Comparison of ENCODE assay signal across 8 cellular contexts in the genomic region with DNA sequence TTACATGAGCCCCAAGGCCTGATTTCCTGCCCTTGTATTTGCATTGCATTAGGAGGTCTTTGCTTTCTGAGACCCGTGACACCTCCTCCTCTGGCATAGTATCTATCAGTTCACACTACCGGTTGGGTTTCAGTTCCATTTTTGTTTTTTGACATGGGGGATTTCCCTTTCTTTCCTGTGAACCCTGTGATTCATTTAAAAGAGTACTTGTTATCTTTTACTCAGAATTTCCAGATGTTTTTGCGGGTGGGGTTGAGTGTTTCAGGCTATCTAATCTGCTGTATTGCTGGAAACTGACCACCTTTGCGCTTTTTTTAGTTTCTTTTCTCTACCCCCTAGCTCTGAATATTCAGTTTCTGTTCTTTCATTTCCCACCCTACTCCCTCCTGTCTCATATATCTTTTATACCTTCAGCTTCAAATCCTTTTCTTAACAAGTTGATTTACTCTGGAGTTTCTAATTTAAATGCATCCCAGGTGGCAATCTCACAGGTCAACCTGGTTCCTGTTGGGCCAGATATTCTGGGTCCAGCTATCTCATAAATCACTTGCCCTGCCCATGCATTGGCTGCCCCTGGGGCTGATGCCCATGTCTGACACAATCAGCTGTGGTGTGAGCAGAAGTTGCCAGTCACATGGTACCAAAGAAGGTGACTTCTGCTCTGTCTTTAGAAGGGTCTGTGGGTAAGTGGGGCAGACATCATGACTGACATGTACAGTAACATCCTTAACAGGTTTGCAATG. TPM values are rescaled to one million over a fixed set of nuclear protein-coding genes. Genes with fewer than 3 reads are reported as not detected.
DNase-seq lines count a peak whose midpoint lies in the region; ATAC-seq and TF ChIP-seq lines count a peak whose summit lies in the region.

No MANE protein-coding gene starts in this region.

- DNase-seq in Daoy (ENCODE audit: low read depth) (peak; percentile 66), M059J (ENCODE audit: low read depth) (peak; percentile 33), lung (ENCODE audit: low spot score) (no peak), upper lobe of right lung (no peak), iPS-NIHi11 (ENCODE audit: low spot score) (no peak), HT-29 (ENCODE audit: low spot score) (no peak)
- DNase-seq in activated CD8-positive, alpha-beta memory T cell treated with anti-CD3 and anti-CD28 coated beads, Interleukin-2, amount 50 U/mL, for 24 hours (ENCODE audit: extremely low read depth), result peak; percentile 47

- ATAC-seq in GM21529 (IDR thresholded peaks at IDR 0.05; ENCODE audit: unreplicated experiment) (peak; percentile 73), lung (ENCODE audit: insufficient read depth, low FRiP score) (peak; percentile 47), upper lobe of right lung (peak; percentile 61)

- H3K27ac ChIP-seq in lung (ENCODE audit: low read depth in 1 of 2, low read length in 1 of 2) (no peak overlapping the region), upper lobe of right lung (no peak overlapping the region)

- WGBS in lung, 2 donors, result 22 to 31% methylated on average over 4 of the region's 4 CpGs

- peaks cover 4% of the 10 kb centered on the region in 2 donors for H3K4me1 ChIP-seq in lung (ENCODE audit: control insufficient read depth in 2 of 2, insufficient read depth in 2 of 2, low read length in 2 of 2)
- H3K4me1 ChIP-seq in upper lobe of right lung, result peaks cover 3% of the 10 kb centered on the region

- no peak overlapping the region for H3K4me3 ChIP-seq in lung
- H3K4me3 ChIP-seq in upper lobe of right lung, result no peak overlapping the region

- intact Hi-C loops in upper lobe of right lung (cut with DNase I), result no loop called here

- H3K9me3 ChIP-seq in lung (ENCODE audit: control insufficient read depth in 2 of 2, insufficient read depth in 1 of 2, low read length in 1 of 2), result no peaks in the 10 kb centered on the region
- no peaks in the 10 kb centered on the region for H3K9me3 ChIP-seq in upper lobe of right lung

- H3K36me3 ChIP-seq in lung (ENCODE audit: control insufficient read depth in 2 of 2, insufficient read depth in 2 of 2, low read length in 2 of 2) (no peaks in the 10 kb centered on the region), upper lobe of right lung (no peaks in the 10 kb centered on the region)

- TF ChIP-seq CTCF in lung (IDR thresholded peaks at IDR 0.05; ENCODE audit: control extremely low read depth, extremely low read depth) (no peak), upper lobe of right lung (IDR thresholded peaks at IDR 0.05) (no peak)

- no peaks in the 10 kb centered on the region for H3K27me3 ChIP-seq in lung (ENCODE audit: control insufficient read depth, insufficient read depth)
- H3K27me3 ChIP-seq in upper lobe of right lung, result no peaks in the 10 kb centered on the region

RNA-seq across cellular contexts. Expression of a gene that starts 14.3 kb away (rescaled TPM):
- 13.4 and 13.7 TPM in 2 replicates for total RNA-seq in Daoy (2014; rRNA removed; shearing (Covaris generic))
- 23.4 and 35.6 TPM in 2 replicates for total RNA-seq in M059J (2014; rRNA removed; shearing (Covaris generic))
- 10 to 100 TPM; 31.9 to 69.4 TPM for total RNA-seq in lung
- polyA plus RNA-seq in lung, result 10 to 100 TPM in 1 of 2 donors, 1 to 10 TPM in 1; 5.5 to 13.2 TPM
- total RNA-seq in upper lobe of right lung, result 48.8 TPM
- 14.9 and 16.3 TPM in 2 replicates for total RNA-seq in HT-29 (2014; rRNA removed; shearing (Covaris generic))

Comparison
In these comparisons a context has a peak if more than half of its experiments do, and no peak if none do; other contexts are left out.
1. DNase-seq: peak in Daoy (single experiment), M059J (single experiment) and activated CD8-positive, alpha-beta memory T cell treated with anti-CD3 and anti-CD28 coated beads, Interleukin-2, amount 50 U/mL, for 24 hours (single experiment); none in lung (single experiment), upper lobe of right lung (single experiment), iPS-NIHi11 (single experiment) and HT-29 (single experiment).
2. Peak in every context shown above with its lines, with median percentiles within 50 percentile points of each other: ATAC-seq.